ENCODE assay signal across 12 cellular contexts in genomic region chr17:82399030-82399429, GRCh38. TPM values are rescaled to one million over a fixed set of nuclear protein-coding genes. Genes with fewer than 3 reads are reported as not detected.
DNase-seq lines count a peak whose midpoint lies in the region; ATAC-seq, FAIRE-seq and TF ChIP-seq lines count a peak whose summit lies in the region.
"Had no signal": no experiment of that assay in that cellular context is flagged by ENCODE, and none has a peak within 500 bp of the region (broad histone marks: within the 10 kb centered on the region; RNA-seq: fewer than 3 reads in every experiment).

No MANE protein-coding gene starts in this region.

- intact Hi-C loops in endothelial cell of umbilical vein (cut with micrococcal nuclease): no loop called here

- H4K8ac ChIP-seq in mesendoderm (ENCODE audit: low read depth, low read length): no peak overlapping the region

- no peak overlapping the region for H2BK120ac ChIP-seq in mesendoderm (ENCODE audit: low read depth, low read length)

- no peaks in the 10 kb centered on the region for H4K20me1 ChIP-seq in endothelial cell of umbilical vein (replicated peaks; ENCODE audit: control insufficient read depth, extremely low read depth, insufficient read depth, low read length)

- H4K5ac ChIP-seq in mesendoderm (ENCODE audit: low read length): no peak overlapping the region

- H3K79me2 ChIP-seq in endothelial cell of umbilical vein (ENCODE audit: control insufficient read depth, insufficient read depth, low read length) (no peaks in the 10 kb centered on the region), mesendoderm (ENCODE audit: control insufficient read depth, insufficient read depth, low read length) (no peaks in the 10 kb centered on the region)

- no peaks in the 10 kb centered on the region for H3K27me3 Mint-ChIP-seq in CD8-positive, alpha-beta memory T cell

- no peak overlapping the region for H2BK5ac ChIP-seq in mesendoderm (ENCODE audit: low read length)

- peak; percentile 29 for ATAC-seq in omental fat pad (ENCODE audit: low FRiP score)
- no peak for ATAC-seq in GM18511 (IDR thresholded peaks at IDR 0.05; ENCODE audit: unreplicated experiment)
- ATAC-seq in GM21381 (IDR thresholded peaks at IDR 0.05; ENCODE audit: unreplicated experiment): no peak

- H3K36me3 ChIP-seq in BJ (ENCODE audit: control insufficient read depth, insufficient read depth, low read length) (peaks cover 3% of the 10 kb centered on the region), endothelial cell of umbilical vein (ENCODE audit: control insufficient read depth in 2 of 2, extremely low read depth in 1 of 2, insufficient read depth in 2 of 2, low read length in 2 of 2) (no peaks in the 10 kb centered on the region), mesendoderm (ENCODE audit: control insufficient read depth, insufficient read depth, low read length) (no peaks in the 10 kb centered on the region)
- peaks cover 7% of the 10 kb centered on the region for H3K36me3 ChIP-seq in CD8-positive, alpha-beta memory T cell (ENCODE audit: insufficient read depth, low read length)

- no peak for TF ChIP-seq POLR2A in NB4 (IDR thresholded peaks at IDR 0.05; ENCODE audit: extremely low read depth, insufficient read length)
- TF ChIP-seq POLR2A in endothelial cell of umbilical vein (IDR thresholded peaks at IDR 0.05; ENCODE audit: low read depth, low read length): no peak

- no peak overlapping the region for H2BK15ac ChIP-seq in mesendoderm (replicated peaks; ENCODE audit: low read depth)

- H3K4me3 ChIP-seq in BJ (ENCODE audit: low read depth, low read length) (no peak overlapping the region), NB4 (ENCODE audit: low read depth, low read length) (no peak overlapping the region), endothelial cell of umbilical vein (replicated peaks in 1 of 3; ENCODE audit: insufficient read depth in 1 of 3, low read depth in 1 of 3, low read length in 3 of 3) (no peak overlapping the region), mesendoderm (ENCODE audit: low read length) (no peak overlapping the region)
- no peak overlapping the region for H3K4me3 ChIP-seq in CD8-positive, alpha-beta memory T cell (ENCODE audit: low read length)

- H3K79me1 ChIP-seq in mesendoderm (ENCODE audit: low read length): no peaks in the 10 kb centered on the region

- H3K4me1 ChIP-seq in endothelial cell of umbilical vein (ENCODE audit: control insufficient read depth, extremely low read depth, insufficient read depth, low read length): no peaks in the 10 kb centered on the region
- H3K4me1 ChIP-seq in CD8-positive, alpha-beta memory T cell (ENCODE audit: insufficient read depth, low read length): peaks cover 14% of the 10 kb centered on the region
- H3K4me1 ChIP-seq in mesendoderm (ENCODE audit: control insufficient read depth, low read depth, low read length): no peaks in the 10 kb centered on the region

- H3K56ac ChIP-seq in mesendoderm (ENCODE audit: low read length): no peak overlapping the region

- H3K4me3 Mint-ChIP-seq in CD8-positive, alpha-beta memory T cell: no peak overlapping the region

- H3K27ac ChIP-seq in endothelial cell of umbilical vein (ENCODE audit: insufficient read depth, low read depth, low read length): no peak overlapping the region
- no peak overlapping the region for H3K27ac ChIP-seq in CD8-positive, alpha-beta memory T cell (ENCODE audit: low read depth, low read length)
- H3K27ac ChIP-seq in mesendoderm (ENCODE audit: low read depth, low read length): no peak overlapping the region

- no peaks in the 10 kb centered on the region for H3K9me3 Mint-ChIP-seq in CD8-positive, alpha-beta memory T cell

- no TSS peak for BruUV-seq in endothelial cell of umbilical vein (replicated peaks; lab: Mats Ljungman, UMichigan)

- H3K27ac Mint-ChIP-seq in CD8-positive, alpha-beta memory T cell: no peak overlapping the region

- H3K18ac ChIP-seq in mesendoderm (ENCODE audit: low read length): no peak overlapping the region

- H2AFZ ChIP-seq in endothelial cell of umbilical vein (ENCODE audit: low read depth, low read length): no peak overlapping the region

- POLR2A ChIA-PET in BJ (lab: Charles Lee): no interaction called here
- POLR2A ChIA-PET in endothelial cell of umbilical vein (lab: Charles Lee): no interaction called here
- POLR2A ChIA-PET in CD8-positive, alpha-beta memory T cell (lab: Charles Lee): no interaction called here

- no CpG with 5 or more reads among the region's 14 CpGs for WGBS in mesendoderm (ENCODE audit: extremely low coverage, insufficient coverage, low lambda C conversion rate)

- no peak overlapping the region for H3K4ac ChIP-seq in mesendoderm (ENCODE audit: low read depth, low read length)

- H3K23ac ChIP-seq in mesendoderm (ENCODE audit: low read length): no peak overlapping the region

- no peak for TF ChIP-seq CTCF in BJ (IDR thresholded peaks at IDR 0.05; ENCODE audit: insufficient read depth, low read depth, low read length)
- TF ChIP-seq CTCF in NB4 (IDR thresholded peaks at IDR 0.05; ENCODE audit: low read depth, low read length): no peak
- TF ChIP-seq CTCF in endothelial cell of umbilical vein (IDR thresholded peaks at IDR 0.05; ENCODE audit: extremely low read depth in 1 of 2, insufficient read depth in 1 of 2, low read depth in 1 of 2, low read length in 2 of 2): no peak
- no peak for TF ChIP-seq CTCF in omental fat pad (IDR thresholded peaks at IDR 0.05)

- H3K9me1 ChIP-seq in endothelial cell of umbilical vein (replicated peaks; ENCODE audit: control insufficient read depth, extremely low read depth, insufficient read depth, low read length): no peaks in the 10 kb centered on the region

- H2AK5ac ChIP-seq in mesendoderm (ENCODE audit: low read length): no peak overlapping the region

- FAIRE-seq in endothelial cell of umbilical vein (lab: Jason Lieb, UNC): no peak
- FAIRE-seq: HTR-8/SVneo, keratinocyte had no signal

- H3K9me3 ChIP-seq in endothelial cell of umbilical vein (replicated peaks; ENCODE audit: control insufficient read depth, insufficient read depth, low read length): no peaks in the 10 kb centered on the region
- no peaks in the 10 kb centered on the region for H3K9me3 ChIP-seq in CD8-positive, alpha-beta memory T cell (ENCODE audit: low read length)

- peaks cover 0 to 37% (median 4%) of the 10 kb centered on the region in 3 donors for H3K36me3 Mint-ChIP-seq in CD8-positive, alpha-beta memory T cell

- no peak overlapping the region for H3K4me2 ChIP-seq in endothelial cell of umbilical vein (ENCODE audit: insufficient read depth, low read length)
- no peak overlapping the region for H3K4me2 ChIP-seq in mesendoderm (ENCODE audit: low read length)

- H3K4me1 Mint-ChIP-seq in CD8-positive, alpha-beta memory T cell: peaks cover 11 to 17% (median 14%) of the 10 kb centered on the region in 3 donors

- peak; percentile 85 for DNase-seq in BJ (ENCODE audit: low read depth)
- DNase-seq in NB4 (ENCODE audit: low read depth): peak; percentile 46
- DNase-seq in endothelial cell of umbilical vein (ENCODE audit: low read depth, low spot score): peak; percentile 24
- no peak for DNase-seq in omental fat pad (ENCODE audit: low spot score)
- no peak for DNase-seq in CD8-positive, alpha-beta memory T cell
- DNase-seq in mesendoderm: no peak
- DNase-seq: DND-41 had no signal

- dilution Hi-C loops in endothelial cell of umbilical vein (cut with MboI; ENCODE audit: extremely low pct_ligation_motif_present, low sequenced_read_pairs): no loop called here

- H3K9ac ChIP-seq in endothelial cell of umbilical vein (replicated peaks; ENCODE audit: extremely low read depth, insufficient read depth, low read length): no peak overlapping the region
- H3K9ac ChIP-seq in mesendoderm (ENCODE audit: low read length): no peak overlapping the region

- no peaks in the 10 kb centered on the region for H3K27me3 ChIP-seq in BJ (ENCODE audit: control insufficient read depth, insufficient read depth, low read length)
- H3K27me3 ChIP-seq in endothelial cell of umbilical vein (ENCODE audit: control insufficient read depth in 2 of 2, insufficient read depth in 2 of 2, low read length in 2 of 2): no peaks in the 10 kb centered on the region
- H3K27me3 ChIP-seq in CD8-positive, alpha-beta memory T cell (ENCODE audit: insufficient read depth, low read length, poor library complexity, severe bottlenecking): no peaks in the 10 kb centered on the region
- H3K27me3 ChIP-seq in mesendoderm (ENCODE audit: insufficient read depth, low read length, poor library complexity): no peaks in the 10 kb centered on the region

- CTCF ChIA-PET in BJ (lab: Yijun Ruan, JAX) (interaction anchor here (1.3 to 1.8 kb wide), 3 partner anchors 9 to 48 kb away, joined by 4 to 5 read pairs (median 4); no protein-coding TSS in a partner anchor), endothelial cell of umbilical vein (lab: Charles Lee) (interaction anchor here (1.3 kb wide), 1 partner anchor 26 kb away, joined by 3 read pairs; no protein-coding TSS in a partner anchor)
- CTCF ChIA-PET in CD8-positive, alpha-beta memory T cell (lab: Charles Lee): interaction anchor here (0.7 to 2.1 kb wide), 2 partner anchors 46 to 56 kb away, joined by 3 to 6 read pairs; no protein-coding TSS in a partner anchor

RNA-seq across cellular contexts. Expression of gene HEXD, which starts 19.1 kb away (rescaled TPM):
- 8.5 and 8.9 TPM in 2 replicates for polyA plus RNA-seq in BJ (2011; rRNA removed)
- polyA minus RNA-seq in BJ (2011; rRNA and poly(A)+ RNA removed): 2.3 and 8.4 TPM in 2 replicates
- 12.8 and 12.9 TPM in 2 replicates for total RNA-seq in endothelial cell of umbilical vein
- 18.6 and 23.4 TPM in 2 replicates for polyA plus RNA-seq in endothelial cell of umbilical vein
- 5.6 and 11.7 TPM in 2 replicates for polyA plus RNA-seq in endothelial cell of umbilical vein (2011; cell fraction: cytosol; rRNA removed)
- 125 and 135 TPM in 2 replicates for polyA plus RNA-seq in endothelial cell of umbilical vein (2011; cell fraction: nucleus; rRNA removed)
- 7.7 and 14.8 TPM in 2 replicates for polyA plus RNA-seq in endothelial cell of umbilical vein (2012)
- polyA minus RNA-seq in endothelial cell of umbilical vein: 12.9 and 14.7 TPM in 2 replicates
- polyA minus RNA-seq in endothelial cell of umbilical vein (2011; cell fraction: cytosol; rRNA and poly(A)+ RNA removed): 11.4 TPM
- 13.1 and 22.2 TPM in 2 replicates for polyA minus RNA-seq in endothelial cell of umbilical vein (2011; cell fraction: nucleus; rRNA and poly(A)+ RNA removed)
- 10 to 100 TPM; 29.1 to 66.4 (median 47.3) TPM for total RNA-seq in omental fat pad
- 10 to 100 TPM; 29.6 to 30.4 TPM for total RNA-seq in CD8-positive, alpha-beta memory T cell
- polyA plus RNA-seq in CD8-positive, alpha-beta memory T cell: 10.6 TPM
- polyA plus RNA-seq in mesendoderm (2013, experiment 1 of 2): 7.0 TPM
- polyA plus RNA-seq in mesendoderm (2013, experiment 2 of 2): 6.5 TPM

RNA-seq across cellular contexts. Expression of gene OGFOD3, which starts 19.4 kb away (rescaled TPM):
- polyA plus RNA-seq in BJ (2011; rRNA removed) (21.3 and 37.9 TPM in 2 replicates), endothelial cell of umbilical vein (31.7 and 34.7 TPM in 2 replicates)
- 16.2 and 27.7 TPM in 2 replicates for polyA minus RNA-seq in BJ (2011; rRNA and poly(A)+ RNA removed)
- total RNA-seq in endothelial cell of umbilical vein (34.8 and 37.1 TPM in 2 replicates), omental fat pad (10 to 100 TPM; 22.9 to 31.6 (median 28.6) TPM)
- 26.4 and 30.1 TPM in 2 replicates for polyA plus RNA-seq in endothelial cell of umbilical vein (2011; cell fraction: cytosol; rRNA removed)
- 22.4 and 24.2 TPM in 2 replicates for polyA plus RNA-seq in endothelial cell of umbilical vein (2011; cell fraction: nucleus; rRNA removed)
- polyA plus RNA-seq in endothelial cell of umbilical vein (2012): 18.6 and 25.3 TPM in 2 replicates
- polyA minus RNA-seq in endothelial cell of umbilical vein: 20.1 and 24.3 TPM in 2 replicates
- polyA minus RNA-seq in endothelial cell of umbilical vein (2011; cell fraction: cytosol; rRNA and poly(A)+ RNA removed): 10.7 TPM
- 7.6 and 9.7 TPM in 2 replicates for polyA minus RNA-seq in endothelial cell of umbilical vein (2011; cell fraction: nucleus; rRNA and poly(A)+ RNA removed)
- total RNA-seq in CD8-positive, alpha-beta memory T cell: 10 to 100 TPM; 27.9 to 28.4 TPM
- 29.9 TPM for polyA plus RNA-seq in CD8-positive, alpha-beta memory T cell
- polyA plus RNA-seq in mesendoderm (2013, experiment 1 of 2): 11.8 TPM
- polyA plus RNA-seq in mesendoderm (2013, experiment 2 of 2): 11.8 TPM

RNA-seq across cellular contexts. Expression of gene UTS2R, which starts 27.5 kb away (rescaled TPM):
- not detected in 2 replicates for polyA plus RNA-seq in BJ (2011; rRNA removed)
- polyA minus RNA-seq in BJ (2011; rRNA and poly(A)+ RNA removed): not detected in 2 replicates
- not detected in 2 replicates for total RNA-seq in endothelial cell of umbilical vein
- not detected in 2 replicates for polyA plus RNA-seq in endothelial cell of umbilical vein
- not detected in 2 replicates for polyA plus RNA-seq in endothelial cell of umbilical vein (2011; cell fraction: cytosol; rRNA removed)
- polyA plus RNA-seq in endothelial cell of umbilical vein (2011; cell fraction: nucleus; rRNA removed): not detected in 2 replicates
- polyA plus RNA-seq in endothelial cell of umbilical vein (2012): not detected in 2 replicates
- polyA minus RNA-seq in endothelial cell of umbilical vein: not detected in 2 replicates
- not detected for polyA minus RNA-seq in endothelial cell of umbilical vein (2011; cell fraction: cytosol; rRNA and poly(A)+ RNA removed)
- polyA minus RNA-seq in endothelial cell of umbilical vein (2011; cell fraction: nucleus; rRNA and poly(A)+ RNA removed): not detected in 2 replicates
- not detected for total RNA-seq in omental fat pad
- not detected for total RNA-seq in CD8-positive, alpha-beta memory T cell
- polyA plus RNA-seq in CD8-positive, alpha-beta memory T cell: not detected
- 0.07 TPM for polyA plus RNA-seq in mesendoderm (2013, experiment 1 of 2)
- 0.06 TPM for polyA plus RNA-seq in mesendoderm (2013, experiment 2 of 2)
- total RNA-seq: pulmonary artery endothelial cell had no signal
- polyA plus RNA-seq: keratinocyte had no signal

RNA-seq across cellular contexts. Expression of gene TEX19, which starts 40.0 kb away (rescaled TPM):
- polyA plus RNA-seq in BJ (2011; rRNA removed): 0.06 TPM in 1 of 2 replicates, not detected in the other
- not detected in 2 replicates for polyA minus RNA-seq in BJ (2011; rRNA and poly(A)+ RNA removed)
- total RNA-seq in endothelial cell of umbilical vein: not detected in 2 replicates
- polyA plus RNA-seq in endothelial cell of umbilical vein: 0.05 and 0.06 TPM in 2 replicates
- polyA plus RNA-seq in endothelial cell of umbilical vein (2011; cell fraction: cytosol; rRNA removed): 0.05 and 0.10 TPM in 2 replicates
- not detected in 2 replicates for polyA plus RNA-seq in endothelial cell of umbilical vein (2011; cell fraction: nucleus; rRNA removed)
- not detected in 2 replicates for polyA plus RNA-seq in endothelial cell of umbilical vein (2012)
- 0.15 TPM in 1 of 2 replicates, not detected in the other for polyA minus RNA-seq in endothelial cell of umbilical vein
- polyA minus RNA-seq in endothelial cell of umbilical vein (2011; cell fraction: cytosol; rRNA and poly(A)+ RNA removed): 0.82 TPM
- not detected in 2 replicates for polyA minus RNA-seq in endothelial cell of umbilical vein (2011; cell fraction: nucleus; rRNA and poly(A)+ RNA removed)
- not detected for total RNA-seq in omental fat pad
- total RNA-seq in CD8-positive, alpha-beta memory T cell: not detected
- not detected for polyA plus RNA-seq in CD8-positive, alpha-beta memory T cell
- 0.51 TPM for polyA plus RNA-seq in mesendoderm (2013, experiment 1 of 2)
- 0.32 TPM for polyA plus RNA-seq in mesendoderm (2013, experiment 2 of 2)
- total RNA-seq: pulmonary artery endothelial cell had no signal
- polyA plus RNA-seq: keratinocyte had no signal

RNA-seq across cellular contexts. Expression of gene CYBC1, which starts 51.5 kb away (rescaled TPM):
- polyA plus RNA-seq in BJ (2011; rRNA removed): 84.0 and 118 TPM in 2 replicates
- 42.9 and 73.5 TPM in 2 replicates for polyA minus RNA-seq in BJ (2011; rRNA and poly(A)+ RNA removed)
- 60.6 and 71.8 TPM in 2 replicates for total RNA-seq in endothelial cell of umbilical vein
- polyA plus RNA-seq in endothelial cell of umbilical vein: 81.5 and 99.2 TPM in 2 replicates
- polyA plus RNA-seq in endothelial cell of umbilical vein (2011; cell fraction: cytosol; rRNA removed): 63.6 and 78.0 TPM in 2 replicates
- polyA plus RNA-seq in endothelial cell of umbilical vein (2011; cell fraction: nucleus; rRNA removed): 113 and 141 TPM in 2 replicates
- 48.5 and 55.4 TPM in 2 replicates for polyA plus RNA-seq in endothelial cell of umbilical vein (2012)
- polyA minus RNA-seq in endothelial cell of umbilical vein: 67.0 and 67.8 TPM in 2 replicates
- polyA minus RNA-seq in endothelial cell of umbilical vein (2011; cell fraction: cytosol; rRNA and poly(A)+ RNA removed): 23.5 TPM
- 41.6 and 46.8 TPM in 2 replicates for polyA minus RNA-seq in endothelial cell of umbilical vein (2011; cell fraction: nucleus; rRNA and poly(A)+ RNA removed)
- 10 to 100 TPM; 43.8 to 74.6 (median 68.4) TPM for total RNA-seq in omental fat pad
- total RNA-seq in CD8-positive, alpha-beta memory T cell: 100 to 1,000 TPM; 184 to 189 TPM
- polyA plus RNA-seq in CD8-positive, alpha-beta memory T cell: 175 TPM
- 24.9 TPM for polyA plus RNA-seq in mesendoderm (2013, experiment 1 of 2)
- 27.0 TPM for polyA plus RNA-seq in mesendoderm (2013, experiment 2 of 2)

Comparison
In these comparisons a context has a peak if more than half of its experiments do, and no peak if none do; other contexts are left out.
1. DNase-seq: peak in BJ (single experiment), NB4 (single experiment) and endothelial cell of umbilical vein (single experiment); none in omental fat pad (single experiment), CD8-positive, alpha-beta memory T cell (0 of 5) and mesendoderm (single experiment).